Comparison of ENCODE assay signal across 14 cellular contexts in the genomic region with DNA sequence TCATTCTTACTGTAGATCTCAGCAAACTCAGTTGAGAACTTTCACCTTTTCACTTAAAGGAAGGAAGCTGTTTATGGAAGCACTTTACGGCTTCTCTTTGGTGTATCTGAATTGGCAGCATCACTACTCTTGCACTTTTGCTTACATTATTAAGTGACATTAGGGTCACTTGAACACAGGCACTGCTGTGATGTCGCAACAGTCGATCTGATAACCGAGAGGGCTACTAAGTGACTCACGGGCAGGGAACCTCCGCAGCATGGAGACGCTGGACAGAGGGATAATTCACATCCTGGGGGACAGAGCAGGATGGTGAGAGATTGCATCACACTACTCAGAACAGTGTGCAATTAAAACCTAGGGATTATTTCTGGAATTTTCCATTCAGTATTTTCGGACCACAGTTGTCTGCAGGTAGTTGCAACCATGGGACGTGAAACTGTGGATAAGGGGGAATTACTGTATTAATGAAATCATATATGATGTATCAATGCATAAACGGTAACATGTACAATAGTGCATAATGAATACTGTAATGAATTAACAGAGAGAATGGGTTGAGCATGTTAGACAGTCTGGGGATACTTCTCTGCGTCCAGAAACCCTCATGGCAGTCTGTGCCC. TPM values are rescaled to one million over a fixed set of nuclear protein-coding genes. Genes with fewer than 3 reads are reported as not detected.
DNase-seq lines count a peak whose midpoint lies in the region; ATAC-seq and TF ChIP-seq lines count a peak whose summit lies in the region.
"Had no signal": no experiment of that assay in that cellular context is flagged by ENCODE, and none has a peak within 500 bp of the region (broad histone marks: within the 10 kb centered on the region; RNA-seq: fewer than 3 reads in every experiment).

No MANE protein-coding gene starts in this region.

- no peak overlapping the region for H4K12ac ChIP-seq in trophoblast cell (ENCODE audit: low read depth, low read length)

- H2BK12ac ChIP-seq in trophoblast cell (ENCODE audit: low read length): no peak overlapping the region

- TF ChIP-seq CTCF in chondrocyte (IDR thresholded peaks at IDR 0.05) (no peak), coronary artery (IDR thresholded peaks at IDR 0.05) (no peak), GM13977 (IDR thresholded peaks at IDR 0.05; ENCODE audit: extremely low read depth, insufficient read depth, missing control alignments) (no peak)

- in situ Hi-C loops in GM13977 (cut with MboI; ENCODE audit: low pct_unique_long_range_greater_than_20kb, low sequenced_read_pairs, unreplicated experiment): no loop called here

- DNase-seq in EH (ENCODE audit: low read depth) (peak; percentile 93), M059J (ENCODE audit: low read depth) (peak; percentile 89), chondrocyte (ENCODE audit: low spot score) (peak; percentile 32), trophoblast cell (peak; percentile 29 to 62), coronary artery (ENCODE audit: low spot score) (no peak), NCI-H524 (lab: John Stamatoyannopoulos, UW) (no peak), left cardiac atrium (no peak), GM13977 (ENCODE audit: low spot score) (no peak)
- DNase-seq: midbrain; NCI-H1694 treated with DMSO at 0.1 percent for 48 hours; psoas muscle; stimulated activated CD4-positive, alpha-beta T cell treated with anti-CD3 and anti-CD28 coated beads, Interleukin-2, amount 100 ng/mL, for 48 hours; stimulated activated naive CD4-positive, alpha-beta T cell treated with Interleukin-2 at 50 U/mL for 16 hours had no signal

- no peak overlapping the region for H2AFZ ChIP-seq in trophoblast cell (ENCODE audit: insufficient read depth, low read length, poor library complexity)

- intact Hi-C loops in left cardiac atrium (cut with DNase I): no loop called here

- no peaks in the 10 kb centered on the region for H3K79me2 ChIP-seq in trophoblast cell (ENCODE audit: control insufficient read depth, insufficient read depth, low read length, poor library complexity)

- H3K27me3 Mint-ChIP-seq in chondrocyte (ENCODE audit: low read depth): peaks cover 11% of the 10 kb centered on the region

- no peaks in the 10 kb centered on the region for H3K79me1 ChIP-seq in trophoblast cell (ENCODE audit: low read length)

- peaks cover 1% of the 10 kb centered on the region for H3K9me3 ChIP-seq in trophoblast cell (ENCODE audit: insufficient read depth, low read depth, low read length)
- H3K9me3 ChIP-seq: psoas muscle had no signal

- WGBS in trophoblast cell (ENCODE audit: extremely low coverage, insufficient coverage, insufficient read length): no CpG with 5 or more reads among the region's 11 CpGs

- no peak for ATAC-seq in left cardiac atrium
- ATAC-seq: psoas muscle had no signal

- peaks cover 0 to 1% of the 10 kb centered on the region in 2 experiments for H3K4me1 ChIP-seq in trophoblast cell (ENCODE audit: control insufficient read depth in 1 of 2, insufficient read depth in 2 of 2, low read length in 2 of 2)
- H3K4me1 ChIP-seq: psoas muscle had no signal

- H4K91ac ChIP-seq in trophoblast cell (ENCODE audit: low read depth, low read length): no peak overlapping the region

- H3K36me3 ChIP-seq in trophoblast cell (ENCODE audit: control insufficient read depth in 1 of 2, insufficient read depth in 2 of 2, low read length in 2 of 2): no peaks in the 10 kb centered on the region

- no peaks in the 10 kb centered on the region for H3K36me3 Mint-ChIP-seq in chondrocyte (ENCODE audit: low read depth)

- no peak overlapping the region for H3K27ac Mint-ChIP-seq in chondrocyte (ENCODE audit: unreplicated experiment)
- H3K27ac Mint-ChIP-seq: brain had no signal

- no peaks in the 10 kb centered on the region for H3K9me3 Mint-ChIP-seq in chondrocyte (ENCODE audit: low read depth)
- H3K9me3 Mint-ChIP-seq: brain had no signal

- H3K4me2 ChIP-seq in trophoblast cell (ENCODE audit: low read length): no peak overlapping the region

- no peak overlapping the region for H2BK120ac ChIP-seq in trophoblast cell (ENCODE audit: insufficient read depth, low read length, poor library complexity)

- H3K27me3 ChIP-seq in trophoblast cell (ENCODE audit: insufficient read depth, low read length): no peaks in the 10 kb centered on the region

- H3K27ac ChIP-seq in trophoblast cell (ENCODE audit: low read depth, low read length) (no peak overlapping the region), coronary artery (no peak overlapping the region)
- H3K27ac ChIP-seq: psoas muscle had no signal

- H2AK5ac ChIP-seq in trophoblast cell (ENCODE audit: low read length): no peak overlapping the region

- H4K8ac ChIP-seq in trophoblast cell (ENCODE audit: low read depth, low read length): no peak overlapping the region

- H3K18ac ChIP-seq in trophoblast cell (ENCODE audit: low read length): no peak overlapping the region

- no peak overlapping the region for H3K23ac ChIP-seq in trophoblast cell (ENCODE audit: low read length)

- H3K14ac ChIP-seq in trophoblast cell (ENCODE audit: low read length): no peak overlapping the region

- H3K4ac ChIP-seq in trophoblast cell (ENCODE audit: low read depth, low read length): no peak overlapping the region

- H3K4me1 Mint-ChIP-seq in chondrocyte (ENCODE audit: low read depth): peaks cover 4% of the 10 kb centered on the region
- H3K4me1 Mint-ChIP-seq: brain had no signal

- H3K9ac ChIP-seq in trophoblast cell (ENCODE audit: low read length): no peak overlapping the region

- H3K4me3 ChIP-seq in trophoblast cell (ENCODE audit: low read depth, low read length) (no peak overlapping the region), coronary artery (no peak overlapping the region)
- H3K4me3 ChIP-seq: psoas muscle had no signal

- no peak overlapping the region for H3K4me3 Mint-ChIP-seq in chondrocyte (ENCODE audit: unreplicated experiment)
- H3K4me3 Mint-ChIP-seq: brain had no signal

- H2BK5ac ChIP-seq in trophoblast cell (ENCODE audit: low read depth, low read length, poor library complexity): no peak overlapping the region

RNA-seq across cellular contexts. Expression of a gene that starts 56.6 kb away (rescaled TPM):
- 0.02 TPM in 1 of 2 replicates, not detected in the other for total RNA-seq in M059J (2014; rRNA removed; shearing (Covaris generic))
- total RNA-seq in chondrocyte (not detected in 3 replicates), left cardiac atrium (under 1 TPM; 0.05 to 0.24 TPM)
- polyA plus RNA-seq in trophoblast cell (2013): 0.03 and 0.05 TPM in 2 replicates

RNA-seq across cellular contexts. Expression of a gene that starts 59.9 kb away (rescaled TPM):
- total RNA-seq in M059J (2014; rRNA removed; shearing (Covaris generic)): 0.59 and 3.2 TPM in 2 replicates
- 36.6 to 38.2 TPM (median 37.4 TPM) in 3 replicates for total RNA-seq in chondrocyte
- 34.8 and 36.0 TPM in 2 replicates for polyA plus RNA-seq in trophoblast cell (2013)
- 10 to 100 TPM; 24.2 to 31.7 TPM for total RNA-seq in left cardiac atrium

Comparison
In these comparisons a context has a peak if more than half of its experiments do, and no peak if none do; other contexts are left out.
1. DNase-seq: peak in EH (single experiment), M059J (single experiment), chondrocyte (single experiment) and trophoblast cell (2 of 2); none in coronary artery (single experiment), NCI-H524 (0 of 2), left cardiac atrium (single experiment) and GM13977 (single experiment).